In genomic region chr17:8223356-8224063, GRCh38 we compare ENCODE assay signal across 8 cellular contexts. TPM values are rescaled to one million over a fixed set of nuclear protein-coding genes. Genes with fewer than 3 reads are reported as not detected.
DNase-seq lines count a peak whose midpoint lies in the region; ATAC-seq lines count a peak whose summit lies in the region.

No MANE protein-coding gene starts in this region.

- H3K9ac ChIP-seq in duodenal mucosa (ENCODE audit: low read depth in 1 of 2, low read length in 2 of 2), result peak overlapping the region; percentile 83 to 89

- H3K4me1 ChIP-seq in duodenal mucosa (ENCODE audit: control insufficient read depth in 1 of 2, insufficient read depth in 2 of 2, low read length in 2 of 2), result peaks cover 9 to 27% of the 10 kb centered on the region in 2 donors

- peak overlapping the region; percentile 85 to 90 for H3K4me3 ChIP-seq in duodenal mucosa (ENCODE audit: low read depth in 1 of 2, low read length in 2 of 2)

- H3K27me3 Mint-ChIP-seq in stimulated activated naive CD8-positive, alpha-beta T cell treated with anti-CD3 and anti-CD28 coated beads, Interleukin-15, amount 100 ng/mL, for 72 hours, result no peaks in the 10 kb centered on the region

- H3K9me3 Mint-ChIP-seq in stimulated activated naive CD8-positive, alpha-beta T cell treated with anti-CD3 and anti-CD28 coated beads, Interleukin-15, amount 100 ng/mL, for 72 hours, result no peaks in the 10 kb centered on the region

- H3K36me3 ChIP-seq in duodenal mucosa (ENCODE audit: control insufficient read depth in 1 of 2, insufficient read depth in 2 of 2, low read length in 2 of 2), result peaks cover 12 to 15% of the 10 kb centered on the region in 2 donors

- no peaks in the 10 kb centered on the region for H3K9me3 ChIP-seq in duodenal mucosa (ENCODE audit: control insufficient read depth in 1 of 2, low read length in 2 of 2)

- H3K27ac ChIP-seq in duodenal mucosa (ENCODE audit: low read depth, low read length), result peak overlapping the region; percentile 97

- DNase-seq in AG20443 (ENCODE audit: low spot score) (peak; percentile 20), NCI-H1694 (lab: John Stamatoyannopoulos, UW) (peak; percentile 66), lung microvascular endothelial cell (ENCODE audit: low read depth in 2 of 2) (peak; percentile 38 to 67)
- peak; percentile 45 to 50 for DNase-seq in activated CD4-positive, alpha-beta T cell treated with anti-CD3 and anti-CD28 coated beads for 4 hours
- peak; percentile 60 to 72 for DNase-seq in stimulated activated naive CD8-positive, alpha-beta T cell treated with anti-CD3 and anti-CD28 coated beads, Interleukin-15, amount 100 ng/mL, for 72 hours

- H3K27me3 ChIP-seq in duodenal mucosa (ENCODE audit: control insufficient read depth in 1 of 2, insufficient read depth in 2 of 2, low read length in 2 of 2), result no peaks in the 10 kb centered on the region

- H3K4me3 Mint-ChIP-seq in stimulated activated naive CD8-positive, alpha-beta T cell treated with anti-CD3 and anti-CD28 coated beads, Interleukin-15, amount 100 ng/mL, for 72 hours, result peak overlapping the region; percentile 88 to 96

- peaks cover 76% of the 10 kb centered on the region for H3K4me1 Mint-ChIP-seq in stimulated activated naive CD8-positive, alpha-beta T cell treated with anti-CD3 and anti-CD28 coated beads, Interleukin-15, amount 100 ng/mL, for 72 hours

- ATAC-seq in GM19397 (IDR thresholded peaks at IDR 0.05; ENCODE audit: unreplicated experiment) (peak; percentile 9), GM21786 (IDR thresholded peaks at IDR 0.05; ENCODE audit: unreplicated experiment) (no peak)
- ATAC-seq in stimulated activated naive CD8-positive, alpha-beta T cell treated with anti-CD3 and anti-CD28 coated beads, Interleukin-15, amount 100 ng/mL, for 72 hours, result peak; percentile 13

- peak overlapping the region; percentile 93 to 100 for H3K27ac Mint-ChIP-seq in stimulated activated naive CD8-positive, alpha-beta T cell treated with anti-CD3 and anti-CD28 coated beads, Interleukin-15, amount 100 ng/mL, for 72 hours

RNA-seq across cellular contexts. Expression of gene AURKB, which starts 13.1 kb away (rescaled TPM):
- 4.4 and 16.6 TPM in 2 replicates for total RNA-seq in lung microvascular endothelial cell

RNA-seq across cellular contexts. Expression of gene CTC1, which starts 24.3 kb away (rescaled TPM):
- 3.5 and 7.1 TPM in 2 replicates for total RNA-seq in lung microvascular endothelial cell

RNA-seq across cellular contexts. Expression of gene PFAS, which starts 25.6 kb away (rescaled TPM):
- total RNA-seq in lung microvascular endothelial cell, result 12.7 and 15.0 TPM in 2 replicates

RNA-seq across cellular contexts. Expression of gene BORCS6, which starts 33.5 kb away (rescaled TPM):
- 7.8 and 8.9 TPM in 2 replicates for total RNA-seq in lung microvascular endothelial cell

RNA-seq across cellular contexts. Expression of gene TMEM107, which starts 47.3 kb away (rescaled TPM):
- total RNA-seq in lung microvascular endothelial cell, result 21.2 and 21.6 TPM in 2 replicates
